13 cellular contexts compared by ENCODE assay signal in the genomic region with DNA sequence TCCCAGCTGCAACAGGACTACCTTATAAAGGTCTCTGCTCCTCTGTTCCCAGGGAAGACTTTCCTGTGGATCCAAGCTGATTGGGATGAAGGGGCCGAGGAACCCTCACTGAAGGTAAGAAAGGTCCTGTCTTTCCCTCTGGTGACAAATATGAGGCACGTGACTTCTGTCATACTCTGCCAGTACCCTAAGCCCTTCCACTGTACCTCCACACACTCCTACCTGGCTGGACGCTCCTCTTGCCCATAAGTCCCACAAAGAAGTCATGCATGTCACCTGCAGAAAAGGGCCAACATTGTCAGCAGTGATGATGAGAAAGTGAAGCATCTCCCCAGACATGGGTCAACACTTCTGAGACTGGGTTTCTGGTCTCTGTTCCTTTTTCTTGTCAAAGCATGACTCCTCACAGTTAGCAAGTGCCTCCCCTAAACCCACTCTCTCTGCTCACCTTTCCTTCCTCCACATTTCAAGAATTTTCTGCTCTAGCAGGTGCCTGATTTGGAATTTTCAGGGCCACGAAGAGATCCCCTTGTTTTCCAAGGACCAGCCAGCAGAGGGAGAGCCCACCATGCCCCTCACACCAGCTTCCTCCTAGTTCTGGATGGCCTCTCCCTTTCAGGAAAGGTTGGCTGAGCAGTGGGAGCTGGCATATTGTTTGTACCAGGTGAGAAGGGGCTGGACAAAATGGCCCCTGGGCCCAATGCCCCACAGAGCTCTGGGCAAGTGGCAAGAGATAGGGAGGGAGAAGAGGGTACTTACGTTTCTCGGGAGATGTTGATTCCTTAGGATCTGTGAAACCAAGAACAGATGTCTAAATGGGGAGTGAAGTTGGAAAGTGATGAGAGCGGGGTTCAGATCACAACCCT. TPM values are rescaled to one million over a fixed set of nuclear protein-coding genes. Genes with fewer than 3 reads are reported as not detected.
DNase-seq lines count a peak whose midpoint lies in the region; ATAC-seq and TF ChIP-seq lines count a peak whose summit lies in the region.
"Had no signal": no experiment of that assay in that cellular context is flagged by ENCODE, and none has a peak within 500 bp of the region (broad histone marks: within the 10 kb centered on the region; RNA-seq: fewer than 3 reads in every experiment).

No MANE protein-coding gene starts in this region.

- no peak for TF ChIP-seq EP300 in sigmoid colon (IDR thresholded peaks at IDR 0.05)

- no peaks in the 10 kb centered on the region for H3K36me3 ChIP-seq in sigmoid colon
- H3K36me3 ChIP-seq: upper lobe of left lung had no signal

- no peaks in the 10 kb centered on the region for H3K36me3 Mint-ChIP-seq in activated CD4-positive, alpha-beta T cell treated with anti-CD3 and anti-CD28 coated beads, Interleukin-2, amount 10 ng/mL, durations not matched to agents 7 days and 5 days (ENCODE audit: low read depth)
- H3K36me3 Mint-ChIP-seq: natural killer cell had no signal

- H3K27ac Mint-ChIP-seq in activated CD4-positive, alpha-beta T cell treated with anti-CD3 and anti-CD28 coated beads, Interleukin-2, amount 10 ng/mL, durations not matched to agents 7 days and 5 days = peak overlapping the region; percentile 25
- H3K27ac Mint-ChIP-seq: natural killer cell had no signal

- H3K4me3 Mint-ChIP-seq in activated CD4-positive, alpha-beta T cell treated with anti-CD3 and anti-CD28 coated beads, Interleukin-2, amount 10 ng/mL, durations not matched to agents 7 days and 5 days = no peak overlapping the region
- H3K4me3 Mint-ChIP-seq: natural killer cell had no signal

- 84 to 88% methylated on average over 7 of the region's 7 CpGs for WGBS in sigmoid colon, 2 donors

- H3K27me3 Mint-ChIP-seq in activated CD4-positive, alpha-beta T cell treated with anti-CD3 and anti-CD28 coated beads, Interleukin-2, amount 10 ng/mL, durations not matched to agents 7 days and 5 days = peaks cover 17% of the 10 kb centered on the region

- ATAC-seq in GM21723 (IDR thresholded peaks at IDR 0.05; ENCODE audit: unreplicated experiment) = peak; percentile 81
- ATAC-seq in HG03565 (IDR thresholded peaks at IDR 0.05; ENCODE audit: unreplicated experiment) = peak; percentile 41
- ATAC-seq: natural killer cell had no signal

- H3K27me3 ChIP-seq in sigmoid colon = no peaks in the 10 kb centered on the region
- H3K27me3 ChIP-seq: upper lobe of left lung had no signal

- CTCF ChIA-PET in activated CD4-positive, alpha-beta T cell treated with anti-CD3 and anti-CD28 coated beads, Interleukin-2, amount 10 ng/mL, durations not matched to agents 7 days and 5 days (lab: Charles Lee) = interaction anchor here (0.6 to 1.7 kb wide), 5 partner anchors 9 to 256 kb away, joined by 3 to 4 read pairs (median 3); no protein-coding TSS in a partner anchor

- H3K27ac ChIP-seq in sigmoid colon = no peak overlapping the region
- H3K27ac ChIP-seq: upper lobe of left lung had no signal

- POLR2A ChIA-PET in activated CD4-positive, alpha-beta T cell treated with anti-CD3 and anti-CD28 coated beads, Interleukin-2, amount 10 ng/mL, durations not matched to agents 7 days and 5 days (lab: Charles Lee) = no interaction called here

- intact Hi-C loops in sigmoid colon (cut with DNase I) = no loop called here

- H3K4me1 Mint-ChIP-seq in activated CD4-positive, alpha-beta T cell treated with anti-CD3 and anti-CD28 coated beads, Interleukin-2, amount 10 ng/mL, durations not matched to agents 7 days and 5 days = peaks cover 41% of the 10 kb centered on the region

- H3K4me1 ChIP-seq in sigmoid colon = peaks cover 0 to 17% (median 15%) of the 10 kb centered on the region in 4 donors

- no peaks in the 10 kb centered on the region for H3K9me3 Mint-ChIP-seq in activated CD4-positive, alpha-beta T cell treated with anti-CD3 and anti-CD28 coated beads, Interleukin-2, amount 10 ng/mL, durations not matched to agents 7 days and 5 days
- H3K9me3 Mint-ChIP-seq: natural killer cell had no signal

- no peak for TF ChIP-seq POLR2A in sigmoid colon (IDR thresholded peaks at IDR 0.05)

- TF ChIP-seq CTCF in sigmoid colon (IDR thresholded peaks at IDR 0.05) = no peak

- H3K4me3 ChIP-seq in sigmoid colon = no peak overlapping the region
- H3K4me3 ChIP-seq: upper lobe of left lung had no signal

- no peaks in the 10 kb centered on the region for H3K9me3 ChIP-seq in sigmoid colon
- H3K9me3 ChIP-seq: upper lobe of left lung had no signal

- no peak for DNase-seq in activated CD4-positive, alpha-beta T cell treated with anti-CD3 and anti-CD28 coated beads, Interleukin-2, amount 10 ng/mL, durations not matched to agents 7 days and 5 days
- no peak for DNase-seq in activated CD4-positive, alpha-beta T cell treated with anti-CD3 and anti-CD28 coated beads, Interleukin-2, amount 50 U/mL, for 48 hours
- DNase-seq in sigmoid colon = peak; percentile 58
- no peak for DNase-seq in islet precursor cell
- DNase-seq in NCI-H345 (lab: John Stamatoyannopoulos, UW) = no peak
- DNase-seq in NCI-H1930 (lab: John Stamatoyannopoulos, UW) = no peak
- DNase-seq: natural killer cell; stimulated activated CD4-positive, alpha-beta T cell treated with anti-CD3 and anti-CD28 coated beads, Interleukin-4, amount 100 ng/mL, for 1 hour; upper lobe of left lung had no signal

RNA-seq across cellular contexts. Expression of gene TAC3, which starts 3.5 kb away (rescaled TPM):
- total RNA-seq in activated CD4-positive, alpha-beta T cell treated with anti-CD3 and anti-CD28 coated beads, Interleukin-2, amount 10 ng/mL, durations not matched to agents 7 days and 5 days = under 1 TPM in 1 of 2 experiments, not detected in 1; 0.25 TPM
- 1 to 10 TPM in 2 of 4 donors, under 1 TPM in 1, not detected in 1; 0.66 to 4.5 (median 3.9) TPM for total RNA-seq in sigmoid colon
- 1 to 10 TPM in 1 of 3 donors, not detected in 2; 4.1 TPM for polyA plus RNA-seq in sigmoid colon
- total RNA-seq: chondrocyte, natural killer cell, upper lobe of left lung had no signal

RNA-seq across cellular contexts. Expression of gene ZBTB39, which starts 6.5 kb away (rescaled TPM):
- 1 to 10 TPM; 8.8 to 9.5 TPM for total RNA-seq in activated CD4-positive, alpha-beta T cell treated with anti-CD3 and anti-CD28 coated beads, Interleukin-2, amount 10 ng/mL, durations not matched to agents 7 days and 5 days
- 1 to 10 TPM; 5.0 to 6.4 (median 5.6) TPM for total RNA-seq in sigmoid colon
- 1 to 10 TPM in 2 of 3 donors, under 1 TPM in 1; 0.69 to 2.6 (median 1.2) TPM for polyA plus RNA-seq in sigmoid colon

RNA-seq across cellular contexts. Expression of gene MYO1A, which starts 37.1 kb away (rescaled TPM):
- total RNA-seq in activated CD4-positive, alpha-beta T cell treated with anti-CD3 and anti-CD28 coated beads, Interleukin-2, amount 10 ng/mL, durations not matched to agents 7 days and 5 days = 1 to 10 TPM; 1.4 to 2.9 TPM
- 1 to 10 TPM in 2 of 4 donors, under 1 TPM in 2; 0.71 to 7.2 (median 1.3) TPM for total RNA-seq in sigmoid colon
- 100 to 1,000 TPM in 2 of 3 donors, 10 to 100 TPM in 1; 89.5 to 112 (median 103) TPM for polyA plus RNA-seq in sigmoid colon
- total RNA-seq: chondrocyte had no signal

RNA-seq across cellular contexts. Expression of gene RDH16, which starts 55.4 kb away (rescaled TPM):
- under 1 TPM; 0.31 to 0.35 TPM for total RNA-seq in activated CD4-positive, alpha-beta T cell treated with anti-CD3 and anti-CD28 coated beads, Interleukin-2, amount 10 ng/mL, durations not matched to agents 7 days and 5 days
- 1 to 10 TPM in 1 of 4 donors, under 1 TPM in 3; under 0.01 to 1.1 (median 0.38) TPM for total RNA-seq in sigmoid colon
- polyA plus RNA-seq in sigmoid colon = under 1 TPM in 1 of 3 donors, not detected in 2; 0.19 TPM
- total RNA-seq: chondrocyte, LHCN-M2 had no signal
